In genomic region chr6:1574083-1574761, GRCh38 we compare ENCODE assay signal across 16 cellular contexts. TPM values are rescaled to one million over a fixed set of nuclear protein-coding genes. Genes with fewer than 3 reads are reported as not detected.
A peak's percentile ranks its signal among the peaks of the same experiment; 100 is the strongest.
DNase-seq lines count a peak whose midpoint lies in the region; ATAC-seq, FAIRE-seq and TF ChIP-seq lines count a peak whose summit lies in the region.
"Had no signal": no experiment of that assay in that cellular context is flagged by ENCODE, and none has a peak within 500 bp of the region (broad histone marks: within the 10 kb centered on the region; RNA-seq: fewer than 3 reads in every experiment).

No MANE protein-coding gene starts in this region.

- peak overlapping the region; percentile 48 for H3K14ac ChIP-seq in neuronal stem cell (ENCODE audit: low read length)

- no peak overlapping the region for H3K23ac ChIP-seq in neuronal stem cell (ENCODE audit: low read depth, low read length, poor library complexity)

- H3K4ac ChIP-seq in neuronal stem cell (ENCODE audit: low read length) = no peak overlapping the region

- H2BK5ac ChIP-seq in neuronal stem cell (ENCODE audit: low read length) = no peak overlapping the region

- H2BK12ac ChIP-seq in neuronal stem cell (ENCODE audit: low read length) = no peak overlapping the region

- H3K4me2 ChIP-seq in HepG2 (ENCODE audit: low read depth, low read length) = no peak overlapping the region
- no peak overlapping the region for H3K4me2 ChIP-seq in neuronal stem cell (ENCODE audit: insufficient read depth, low read length, poor library complexity, severe bottlenecking)

- BruUV-seq in HepG2 (replicated peaks; lab: Mats Ljungman, UMichigan) = no TSS peak

- no peak overlapping the region for H4K8ac ChIP-seq in neuronal stem cell (ENCODE audit: low read depth, low read length)

- H2AK5ac ChIP-seq in neuronal stem cell (ENCODE audit: low read depth, low read length) = no peak overlapping the region

- POLR2A ChIA-PET in HepG2 (lab: Yijun Ruan, JAX) = no interaction called here

- H2BK120ac ChIP-seq in neuronal stem cell (ENCODE audit: low read depth, low read length) = no peak overlapping the region

- no peaks in the 10 kb centered on the region for H3K36me3 ChIP-seq in HepG2 (replicated peaks in 1 of 2; ENCODE audit: control insufficient read depth in 1 of 2, insufficient read depth in 2 of 2, low read length in 2 of 2)
- H3K36me3 ChIP-seq in right lobe of liver = no peaks in the 10 kb centered on the region
- H3K36me3 ChIP-seq in esophagus squamous epithelium = no peaks in the 10 kb centered on the region
- H3K36me3 ChIP-seq in neuronal stem cell (replicated peaks in 1 of 2; ENCODE audit: control insufficient read depth in 2 of 2, insufficient read depth in 2 of 2, low read length in 2 of 2) = no peaks in the 10 kb centered on the region

- no peak for TF ChIP-seq RAD21 in HepG2 (CRISPR knock-in tag; IDR thresholded peaks at IDR 0.05)

- no peaks in the 10 kb centered on the region for H3K36me3 Mint-ChIP-seq in activated T-cell treated with anti-CD3 and anti-CD28 coated beads, Interleukin-2, amount 50 U/mL, for 24 hours (ENCODE audit: low read depth)

- CTCF ChIA-PET in HepG2 (lab: Yijun Ruan, JAX; ENCODE audit: low intra/inter-chr PET ratio, low total read pairs) = no interaction called here

- no peak overlapping the region for H4K91ac ChIP-seq in neuronal stem cell (ENCODE audit: low read depth, low read length, poor library complexity)

- no peak overlapping the region for H3K9ac ChIP-seq in HepG2 (ENCODE audit: insufficient read depth, low read depth, low read length)
- no peak overlapping the region for H3K9ac ChIP-seq in neuronal stem cell (ENCODE audit: low read depth, low read length, poor library complexity)
- H3K9ac ChIP-seq: parathyroid adenoma had no signal

- H3K4me3 ChIP-seq in HepG2 (replicated peaks in 1 of 3; ENCODE audit: insufficient read depth in 1 of 3, low read depth in 2 of 3, low read length in 3 of 3) (no peak overlapping the region), right lobe of liver (no peak overlapping the region), esophagus squamous epithelium (no peak overlapping the region), neuronal stem cell (ENCODE audit: low read length in 2 of 2) (no peak overlapping the region)
- H3K4me3 ChIP-seq: mucosa of descending colon had no signal

- no peak for DNase-seq in HepG2 (ENCODE audit: low spot score)
- DNase-seq in right lobe of liver = no peak
- no peak for DNase-seq in esophagus squamous epithelium (lab: John Stamatoyannopoulos, UW)
- DNase-seq in neuronal stem cell (ENCODE audit: low spot score) = no peak
- DNase-seq in SK-N-DZ (ENCODE audit: low spot score) = no peak
- no peak for DNase-seq in activated naive CD4-positive, alpha-beta T cell (lab: John Stamatoyannopoulos, UW)
- no peak for DNase-seq in activated T-cell treated with anti-CD3 and anti-CD28 coated beads, Interleukin-2, amount 50 U/mL, for 24 hours
- DNase-seq: activated effector memory CD4-positive, alpha-beta T cell treated with anti-CD3 and anti-CD28 coated beads, Interleukin-2, amount 50 U/mL, for 16 hours; effector CD8-positive, alpha-beta T cell; foreskin melanocyte; GDM1; mucosa of descending colon; NCI-H345 had no signal

- H3K4me1 Mint-ChIP-seq in activated T-cell treated with anti-CD3 and anti-CD28 coated beads, Interleukin-2, amount 50 U/mL, for 24 hours (ENCODE audit: low read depth) = no peaks in the 10 kb centered on the region

- H3K27ac Mint-ChIP-seq in activated T-cell treated with anti-CD3 and anti-CD28 coated beads, Interleukin-2, amount 50 U/mL, for 24 hours = no peak overlapping the region

- peaks cover 5 to 53% of the 10 kb centered on the region in 2 experiments for H3K27me3 ChIP-seq in HepG2 (ENCODE audit: control insufficient read depth in 1 of 2, insufficient read depth in 2 of 2, low read length in 2 of 2)
- H3K27me3 ChIP-seq in right lobe of liver = no peaks in the 10 kb centered on the region
- no peaks in the 10 kb centered on the region for H3K27me3 ChIP-seq in esophagus squamous epithelium
- H3K27me3 ChIP-seq in neuronal stem cell (ENCODE audit: control insufficient read depth in 3 of 3, insufficient read depth in 3 of 3, low read depth in 1 of 3, low read length in 3 of 3) = peaks cover 0 to 14% (median 0%) of the 10 kb centered on the region in 3 experiments

- H3K18ac ChIP-seq in neuronal stem cell (ENCODE audit: low read length) = peak overlapping the region; percentile 63

- TF ChIP-seq CTCF in HepG2 (CRISPR knock-in tag; IDR thresholded peaks at IDR 0.05) (no peak), right lobe of liver (IDR thresholded peaks at IDR 0.05) (no peak), esophagus squamous epithelium (IDR thresholded peaks at IDR 0.05) (no peak)

- H3K79me1 ChIP-seq in neuronal stem cell (ENCODE audit: low read depth, low read length) = no peaks in the 10 kb centered on the region

- H3K9me3 ChIP-seq in HepG2 (ENCODE audit: low read length) = peaks cover 14% of the 10 kb centered on the region
- H3K9me3 ChIP-seq in right lobe of liver = peaks cover 0 to 9% (median 0%) of the 10 kb centered on the region in 4 donors
- peaks cover 0 to 8% (median 0%) of the 10 kb centered on the region in 3 donors for H3K9me3 ChIP-seq in esophagus squamous epithelium
- peaks cover 0 to 2% of the 10 kb centered on the region in 2 donors for H3K9me3 ChIP-seq in neuronal stem cell (replicated peaks in 1 of 2; ENCODE audit: control insufficient read depth in 2 of 2, insufficient read depth in 1 of 2, low read depth in 1 of 2, low read length in 2 of 2)

- FAIRE-seq in HepG2 (lab: Jason Lieb, UNC) = no peak

- no peak overlapping the region for H2BK15ac ChIP-seq in neuronal stem cell (ENCODE audit: low read length)

- peaks cover 18% of the 10 kb centered on the region for H3K4me1 ChIP-seq in HepG2 (ENCODE audit: insufficient read depth, low read length)
- H3K4me1 ChIP-seq in right lobe of liver = no peaks in the 10 kb centered on the region
- peaks cover 13 to 37% (median 16%) of the 10 kb centered on the region in 3 donors for H3K4me1 ChIP-seq in esophagus squamous epithelium
- H3K4me1 ChIP-seq in neuronal stem cell (ENCODE audit: control insufficient read depth in 2 of 2, insufficient read depth in 1 of 2, low read depth in 1 of 2, low read length in 2 of 2) = peaks cover 3 to 7% of the 10 kb centered on the region in 2 donors
- H3K4me1 ChIP-seq: parathyroid adenoma had no signal

- H3K79me2 ChIP-seq in HepG2 (ENCODE audit: insufficient read depth, low read length) = no peaks in the 10 kb centered on the region
- H3K79me2 ChIP-seq: parathyroid adenoma had no signal

- ATAC-seq in HepG2 (no peak), right lobe of liver (no peak), GM19455 (IDR thresholded peaks at IDR 0.05; ENCODE audit: unreplicated experiment) (no peak)
- ATAC-seq: mucosa of descending colon, SK-N-SH treated with all-trans-retinoic acid at 6 μM for 48 hours had no signal

- in situ Hi-C loops in HepG2 (cut with HindIII; ENCODE audit: extremely low pct_ligation_motif_present, low pct_unique_long_range_greater_than_20kb) = no loop called here

- WGBS in HepG2 (ENCODE audit: low lambda C conversion rate) = 65% methylated on average over 12 of the region's 13 CpGs
- 69% methylated on average over 9 of the region's 13 CpGs for WGBS in right lobe of liver (ENCODE audit: insufficient coverage, low coverage, low lambda C conversion rate, missing lambda C conversion rate)
- WGBS in esophagus squamous epithelium, 2 donors = 34 to 63% methylated on average over 11 to 12 of the region's 13 CpGs
- WGBS in neuronal stem cell (ENCODE audit: extremely low coverage in 2 of 2, insufficient read length in 2 of 2, insufficient replicate concordance in 1 of 2), 2 donors = no CpG with 5 or more reads among the region's 13 CpGs

- no peak overlapping the region for H3K4me3 Mint-ChIP-seq in activated T-cell treated with anti-CD3 and anti-CD28 coated beads, Interleukin-2, amount 50 U/mL, for 24 hours

- H4K20me1 ChIP-seq in HepG2 (ENCODE audit: insufficient read depth, low read length) = no peaks in the 10 kb centered on the region

- TF ChIP-seq POLR2A in HepG2 (IDR thresholded peaks at IDR 0.05; ENCODE audit: insufficient read depth in 1 of 2, low read depth in 2 of 2, low read length in 2 of 2) (no peak), right lobe of liver (IDR thresholded peaks at IDR 0.05) (no peak), esophagus squamous epithelium (IDR thresholded peaks at IDR 0.05) (no peak)

- TF ChIP-seq EP300 in HepG2 (IDR thresholded peaks at IDR 0.05; ENCODE audit: low read depth in 2 of 2, low read length in 2 of 2) (no peak), HepG2 (CRISPR knock-in tag; IDR thresholded peaks at IDR 0.05; ENCODE audit: borderline replicate concordance) (no peak)

- H3K27me3 Mint-ChIP-seq in activated T-cell treated with anti-CD3 and anti-CD28 coated beads, Interleukin-2, amount 50 U/mL, for 24 hours = peaks cover 16% of the 10 kb centered on the region

- no peak overlapping the region for H3K27ac ChIP-seq in HepG2 (ENCODE audit: extremely low read length, insufficient read depth, low read length)
- no peak overlapping the region for H3K27ac ChIP-seq in right lobe of liver
- H3K27ac ChIP-seq in esophagus squamous epithelium = peak overlapping the region in 3 of 4 donors; percentile 5 to 48 (median 31)
- no peak overlapping the region for H3K27ac ChIP-seq in neuronal stem cell (replicated peaks; ENCODE audit: low read length)
- H3K27ac ChIP-seq: parathyroid adenoma had no signal

- H2AFZ ChIP-seq in HepG2 (ENCODE audit: low read length) (no peak overlapping the region), neuronal stem cell (ENCODE audit: low read length) (peak overlapping the region; percentile 15)
- H2AFZ ChIP-seq: parathyroid adenoma had no signal

- intact Hi-C loops in HepG2 (cut with micrococcal nuclease; ENCODE audit: unreplicated experiment) (no loop called here), right lobe of liver (cut with DNase I) (no loop called here), esophagus squamous epithelium (cut with DNase I) (no loop called here)

- H3K9me3 Mint-ChIP-seq in activated T-cell treated with anti-CD3 and anti-CD28 coated beads, Interleukin-2, amount 50 U/mL, for 24 hours = peaks cover 20% of the 10 kb centered on the region

RNA-seq across cellular contexts. Expression of gene FOXC1, which starts 35.5 kb away (rescaled TPM):
- 0.46 and 0.55 TPM in 2 replicates for total RNA-seq in HepG2 (2016; rRNA removed; fragmentation: Illumina TruSeq; extraction: Trizol)
- total RNA-seq in HepG2 (2016; cell fraction: cytosol; rRNA removed; fragmentation: Illumina TruSeq; extraction: Trizol; ENCODE audit: low read depth) = 0.09 TPM in 1 of 2 replicates, not detected in the other
- 0.42 and 0.50 TPM in 2 replicates for total RNA-seq in HepG2 (2016; cell fraction: insoluble cytoplasmic fraction; rRNA removed; fragmentation: Illumina TruSeq; extraction: Trizol)
- 0.28 and 0.31 TPM in 2 replicates for total RNA-seq in HepG2 (2016; cell fraction: membrane; rRNA removed; fragmentation: Illumina TruSeq; extraction: Trizol)
- 0.47 and 0.50 TPM in 2 replicates for total RNA-seq in HepG2 (2016; cell fraction: nucleus; rRNA removed; fragmentation: Illumina TruSeq; extraction: Trizol)
- polyA plus RNA-seq in HepG2 (2011; rRNA removed) = 0.37 and 0.44 TPM in 2 replicates
- polyA plus RNA-seq in HepG2 (2011; cell fraction: cytosol; rRNA removed) = 0.19 and 0.23 TPM in 2 replicates
- polyA plus RNA-seq in HepG2 (2011; cell fraction: nucleus; rRNA removed) = 0.23 and 0.27 TPM in 2 replicates
- 0.30 and 0.53 TPM in 2 replicates for polyA plus RNA-seq in HepG2 (2012)
- 0.05 and 0.09 TPM in 2 replicates for polyA plus RNA-seq in HepG2 (2016; cell fraction: cytosol; fragmentation: Illumina TruSeq; extraction: Trizol; ENCODE audit: low read depth)
- polyA plus RNA-seq in HepG2 (2016; cell fraction: insoluble cytoplasmic fraction; fragmentation: Illumina TruSeq; extraction: Trizol; ENCODE audit: low read depth) = 0.89 and 1.2 TPM in 2 replicates
- polyA plus RNA-seq in HepG2 (2016; cell fraction: membrane; fragmentation: Illumina TruSeq; extraction: Trizol; ENCODE audit: low read depth) = 0.26 and 0.35 TPM in 2 replicates
- polyA plus RNA-seq in HepG2 (2016; cell fraction: nucleus; fragmentation: Illumina TruSeq; extraction: Trizol; ENCODE audit: insufficient read depth, low read depth) = 0.72 and 0.95 TPM in 2 replicates
- polyA minus RNA-seq in HepG2 (2011; rRNA and poly(A)+ RNA removed; ENCODE audit: low replicate concordance) = 0.30 and 18.3 TPM in 2 replicates
- 0.30 and 0.97 TPM in 2 replicates for polyA minus RNA-seq in HepG2 (2011; cell fraction: cytosol; rRNA and poly(A)+ RNA removed)
- polyA minus RNA-seq in HepG2 (2011; cell fraction: nucleus; rRNA and poly(A)+ RNA removed) = 0.25 and 0.52 TPM in 2 replicates
- under 1 TPM; 0.24 to 0.87 (median 0.50) TPM for total RNA-seq in right lobe of liver
- total RNA-seq in esophagus squamous epithelium = 1 to 10 TPM; 2.2 to 6.0 (median 3.4) TPM
- 0.52 TPM for polyA plus RNA-seq in neuronal stem cell (2013, experiment 1 of 2)
- 0.53 TPM for polyA plus RNA-seq in neuronal stem cell (2013, experiment 2 of 2)
- polyA plus RNA-seq in SK-N-DZ (2014; cell fraction: cytosol; rRNA removed) = 14.2 and 15.1 TPM in 2 replicates
- polyA plus RNA-seq in SK-N-DZ (2014; cell fraction: nucleus; rRNA removed) = 10.1 and 11.9 TPM in 2 replicates

Comparison
In these comparisons a context has a peak if more than half of its experiments do, and no peak if none do; other contexts are left out.
1. H3K27ac ChIP-seq: peak in esophagus squamous epithelium (3 of 4); none in HepG2 (single experiment), right lobe of liver (0 of 3) and neuronal stem cell (single experiment).